11 cellular contexts compared by ENCODE assay signal in the genomic region with DNA sequence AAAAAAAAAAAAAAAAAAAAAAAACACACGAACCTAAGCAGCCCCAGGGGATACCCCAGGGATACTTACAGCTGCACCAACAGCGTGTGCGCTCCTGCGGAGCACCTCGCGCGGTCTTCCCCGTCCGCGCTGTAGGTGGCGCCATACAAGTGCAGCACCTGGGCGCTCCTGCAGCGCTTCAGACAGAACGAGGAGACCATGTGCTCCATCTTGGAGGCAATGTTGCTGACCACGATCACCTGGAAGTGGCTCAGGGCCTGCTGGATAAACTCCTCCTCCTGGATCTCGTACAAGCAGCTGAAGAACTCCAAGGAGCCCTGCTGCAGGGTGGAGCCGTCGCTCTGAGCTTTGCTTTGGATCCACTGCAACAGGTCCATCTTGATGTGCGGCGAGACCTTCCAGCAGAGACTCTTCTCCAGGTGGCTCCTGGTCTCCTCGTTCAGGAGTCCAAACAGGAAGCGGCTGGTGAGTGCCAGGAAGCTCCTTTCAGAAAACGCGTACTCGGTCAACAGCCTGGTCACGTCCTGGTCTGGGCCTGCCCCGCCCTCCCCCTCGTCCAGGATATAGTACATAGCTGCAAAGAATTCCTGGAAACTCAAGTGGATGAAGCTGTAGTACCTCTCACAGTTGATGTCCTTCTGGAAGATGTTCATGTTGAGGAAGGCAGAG. TPM values are rescaled to one million over a fixed set of nuclear protein-coding genes. Genes with fewer than 3 reads are reported as not detected.
DNase-seq lines count a peak whose midpoint lies in the region; ATAC-seq and TF ChIP-seq lines count a peak whose summit lies in the region.
"Had no signal": no experiment of that assay in that cellular context is flagged by ENCODE, and none has a peak within 500 bp of the region (broad histone marks: within the 10 kb centered on the region; RNA-seq: fewer than 3 reads in every experiment).

No MANE protein-coding gene starts in this region.

- H3K36me3 ChIP-seq in Loucy (ENCODE audit: insufficient read depth, low read length) = no peaks in the 10 kb centered on the region
- no peaks in the 10 kb centered on the region for H3K36me3 ChIP-seq in trophoblast cell (ENCODE audit: control insufficient read depth in 1 of 2, insufficient read depth in 2 of 2, low read length in 2 of 2)

- H2AFZ ChIP-seq in Loucy (ENCODE audit: low read length) = no peak overlapping the region
- H2AFZ ChIP-seq in trophoblast cell (ENCODE audit: insufficient read depth, low read length, poor library complexity) = no peak overlapping the region

- no peaks in the 10 kb centered on the region for H3K9me2 ChIP-seq in Loucy (replicated peaks; ENCODE audit: low read depth, low read length)

- no CpG with 5 or more reads among the region's 28 CpGs for WGBS in trophoblast cell (ENCODE audit: extremely low coverage, insufficient coverage, insufficient read length)

- H3K27me3 ChIP-seq in Loucy (ENCODE audit: insufficient read depth, low read length, poor library complexity, severe bottlenecking) (no peaks in the 10 kb centered on the region), trophoblast cell (ENCODE audit: insufficient read depth, low read length) (no peaks in the 10 kb centered on the region)

- no peak overlapping the region for H2BK12ac ChIP-seq in trophoblast cell (ENCODE audit: low read length)

- H3K9me3 ChIP-seq in Loucy (ENCODE audit: insufficient read depth, low read depth, low read length) (no peaks in the 10 kb centered on the region), trophoblast cell (ENCODE audit: insufficient read depth, low read depth, low read length) (peaks cover 1% of the 10 kb centered on the region)

- H3K4me2 ChIP-seq in Loucy (ENCODE audit: low read depth, low read length, poor library complexity, severe bottlenecking) (no peak overlapping the region), trophoblast cell (ENCODE audit: low read length) (no peak overlapping the region)

- no peak overlapping the region for H2BK120ac ChIP-seq in trophoblast cell (ENCODE audit: insufficient read depth, low read length, poor library complexity)

- H3K23ac ChIP-seq in trophoblast cell (ENCODE audit: low read length) = no peak overlapping the region

- no peak overlapping the region for H3K4ac ChIP-seq in trophoblast cell (ENCODE audit: low read depth, low read length)

- no peaks in the 10 kb centered on the region for H3K4me1 Mint-ChIP-seq in activated CD4-positive, alpha-beta T cell treated with anti-CD3 and anti-CD28 coated beads, Interleukin-2, amount 10 ng/mL, durations not matched to agents 24 days and 14 days

- H3K27ac Mint-ChIP-seq in activated CD4-positive, alpha-beta T cell treated with anti-CD3 and anti-CD28 coated beads, Interleukin-2, amount 10 ng/mL, durations not matched to agents 24 days and 14 days = no peak overlapping the region

- H4K12ac ChIP-seq in trophoblast cell (ENCODE audit: low read depth, low read length) = no peak overlapping the region

- H3K27ac ChIP-seq in trophoblast cell (ENCODE audit: low read depth, low read length) (no peak overlapping the region), substantia nigra (ENCODE audit: low read depth, low read length, poor library complexity, severe bottlenecking) (no peak overlapping the region)

- H3K4me1 ChIP-seq in Loucy (ENCODE audit: insufficient read depth, low read length, poor library complexity, severe bottlenecking) (no peaks in the 10 kb centered on the region), trophoblast cell (ENCODE audit: control insufficient read depth in 1 of 2, insufficient read depth in 2 of 2, low read length in 2 of 2) (no peaks in the 10 kb centered on the region)

- H3K18ac ChIP-seq in trophoblast cell (ENCODE audit: low read length) = no peak overlapping the region

- ATAC-seq in GM18909 (IDR thresholded peaks at IDR 0.05; ENCODE audit: poor library complexity, unreplicated experiment) = no peak

- H3K27me3 Mint-ChIP-seq in activated CD4-positive, alpha-beta T cell treated with anti-CD3 and anti-CD28 coated beads, Interleukin-2, amount 10 ng/mL, durations not matched to agents 24 days and 14 days = no peaks in the 10 kb centered on the region

- H4K91ac ChIP-seq in trophoblast cell (ENCODE audit: low read depth, low read length) = no peak overlapping the region

- no peaks in the 10 kb centered on the region for H3K79me1 ChIP-seq in trophoblast cell (ENCODE audit: low read length)

- intact Hi-C loops in activated CD4-positive, alpha-beta T cell treated with anti-CD3 and anti-CD28 coated beads, Interleukin-2, amount 10 ng/mL, durations not matched to agents 24 days and 14 days (cut with micrococcal nuclease) = no loop called here

- peak; percentile 61 for DNase-seq in activated CD4-positive, alpha-beta T cell treated with anti-CD3 and anti-CD28 coated beads, Interleukin-2, amount 10 ng/mL, durations not matched to agents 24 days and 14 days
- no peak for DNase-seq in activated CD4-positive, alpha-beta T cell treated with anti-CD3 and anti-CD28 coated beads, Interleukin-2, amount 50 U/mL, for 1 hour
- DNase-seq in ecto neural progenitor cell (ENCODE audit: low spot score) (peak; percentile 53), trophoblast cell (peak; percentile 61 to 81), substantia nigra (lab: John Stamatoyannopoulos, UW) (no peak), NCI-H524 treated with DMSO at 0.1 percent for 48 hours (lab: John Stamatoyannopoulos, UW) (no peak)
- DNase-seq: HCEC 1CT had no signal

- H3F3A ChIP-seq in Loucy (ENCODE audit: low read depth) = no peaks in the 10 kb centered on the region

- TF ChIP-seq CTCF in Loucy (conservative IDR thresholded peaks at IDR 0.05; ENCODE audit: low read length) = peak; percentile 49

- no peaks in the 10 kb centered on the region for H4K20me1 ChIP-seq in Loucy (ENCODE audit: insufficient read depth, low read length, poor library complexity, severe bottlenecking)

- no peak overlapping the region for H2BK5ac ChIP-seq in trophoblast cell (ENCODE audit: low read depth, low read length, poor library complexity)

- H3K79me2 ChIP-seq in Loucy (ENCODE audit: insufficient read depth, low read length) (no peaks in the 10 kb centered on the region), trophoblast cell (ENCODE audit: control insufficient read depth, insufficient read depth, low read length, poor library complexity) (no peaks in the 10 kb centered on the region)

- H2AK5ac ChIP-seq in trophoblast cell (ENCODE audit: low read length) = no peak overlapping the region

- no peaks in the 10 kb centered on the region for H3K9me3 Mint-ChIP-seq in activated CD4-positive, alpha-beta T cell treated with anti-CD3 and anti-CD28 coated beads, Interleukin-2, amount 10 ng/mL, durations not matched to agents 24 days and 14 days

- H3K4me3 ChIP-seq in Loucy (ENCODE audit: low read length, poor library complexity, severe bottlenecking) (no peak overlapping the region), trophoblast cell (ENCODE audit: low read depth, low read length) (no peak overlapping the region)

- no peak overlapping the region for H3K14ac ChIP-seq in trophoblast cell (ENCODE audit: low read length)

- H3K36me3 Mint-ChIP-seq in activated CD4-positive, alpha-beta T cell treated with anti-CD3 and anti-CD28 coated beads, Interleukin-2, amount 10 ng/mL, durations not matched to agents 24 days and 14 days (ENCODE audit: low read depth) = no peaks in the 10 kb centered on the region

- no peak overlapping the region for H3K9ac ChIP-seq in Loucy (ENCODE audit: low read depth, low read length, poor library complexity, severe bottlenecking)
- H3K9ac ChIP-seq in trophoblast cell (ENCODE audit: low read length) = no peak overlapping the region

- H4K8ac ChIP-seq in trophoblast cell (ENCODE audit: low read depth, low read length) = no peak overlapping the region

- H3K4me3 Mint-ChIP-seq in activated CD4-positive, alpha-beta T cell treated with anti-CD3 and anti-CD28 coated beads, Interleukin-2, amount 10 ng/mL, durations not matched to agents 24 days and 14 days = no peak overlapping the region

RNA-seq across cellular contexts. Expression of a gene that starts 14.5 kb away (rescaled TPM):
- total RNA-seq in activated CD4-positive, alpha-beta T cell treated with anti-CD3 and anti-CD28 coated beads, Interleukin-2, amount 10 ng/mL, durations not matched to agents 24 days and 14 days = not detected in 2 replicates
- 0.26 and 0.29 TPM in 2 replicates for polyA plus RNA-seq in trophoblast cell (2013)
- total RNA-seq: LHCN-M2, NCI-H460 had no signal

RNA-seq across cellular contexts. Expression of a gene that starts 58.0 kb away (rescaled TPM):
- 65.6 and 69.0 TPM in 2 replicates for total RNA-seq in activated CD4-positive, alpha-beta T cell treated with anti-CD3 and anti-CD28 coated beads, Interleukin-2, amount 10 ng/mL, durations not matched to agents 24 days and 14 days
- 364 and 407 TPM in 2 replicates for polyA plus RNA-seq in trophoblast cell (2013)

Comparison
In these comparisons a context has a peak if more than half of its experiments do, and no peak if none do; other contexts are left out.
1. DNase-seq: peak in activated CD4-positive, alpha-beta T cell treated with anti-CD3 and anti-CD28 coated beads, Interleukin-2, amount 10 ng/mL, durations not matched to agents 24 days and 14 days (single experiment), ecto neural progenitor cell (single experiment) and trophoblast cell (2 of 2); none in activated CD4-positive, alpha-beta T cell treated with anti-CD3 and anti-CD28 coated beads, Interleukin-2, amount 50 U/mL, for 1 hour (single experiment), substantia nigra (0 of 49) and NCI-H524 treated with DMSO at 0.1 percent for 48 hours (single experiment).